Comparison of ENCODE assay signal across 16 cellular contexts in the genomic region with DNA sequence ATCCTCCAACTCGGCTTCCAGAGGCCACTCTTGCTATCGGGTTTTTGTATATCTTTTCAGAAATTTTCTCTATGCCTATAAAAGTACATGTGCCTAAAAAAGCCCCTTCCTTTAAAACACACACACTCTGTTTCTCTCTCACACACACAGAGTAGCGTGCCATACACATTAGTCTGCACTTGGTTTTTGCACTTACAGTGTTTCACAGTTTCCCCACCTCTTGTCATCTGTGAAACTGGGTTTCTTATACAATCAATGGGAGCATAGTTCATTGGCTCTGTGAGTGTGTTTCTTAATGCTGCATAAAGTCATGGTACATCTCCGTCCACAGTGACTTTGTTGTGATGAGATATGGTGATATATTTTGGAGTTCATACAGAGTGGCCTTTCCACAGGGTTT. TPM values are rescaled to one million over a fixed set of nuclear protein-coding genes. Genes with fewer than 3 reads are reported as not detected.
DNase-seq lines count a peak whose midpoint lies in the region; ATAC-seq, FAIRE-seq and TF ChIP-seq lines count a peak whose summit lies in the region.
"Had no signal": no experiment of that assay in that cellular context is flagged by ENCODE, and none has a peak within 500 bp of the region (broad histone marks: within the 10 kb centered on the region; RNA-seq: fewer than 3 reads in every experiment).

No MANE protein-coding gene starts in this region.

- H3K36me3 Mint-ChIP-seq in brain (no peaks in the 10 kb centered on the region), natural killer cell (no peaks in the 10 kb centered on the region)

- TF ChIP-seq CTCF in BE2C (IDR thresholded peaks at IDR 0.05; ENCODE audit: low read depth, low read length) (no peak), D721Med (IDR thresholded peaks at IDR 0.05; ENCODE audit: insufficient read depth, missing control alignments) (no peak), brain (conservative IDR thresholded peaks at IDR 0.05) (no peak), natural killer cell (IDR thresholded peaks at IDR 0.05) (no peak), breast epithelium (IDR thresholded peaks at IDR 0.05) (no peak)

- no peak for DNase-seq in BE2C
- DNase-seq in D721Med (ENCODE audit: insufficient read length, low spot score), result no peak
- DNase-seq in natural killer cell, result no peak
- no peak for DNase-seq in nucleus accumbens (lab: John Stamatoyannopoulos, UW)
- no peak for DNase-seq in breast epithelium (ENCODE audit: low spot score in 2 of 2)
- DNase-seq in OCI-M1 (lab: John Stamatoyannopoulos, UW), result no peak
- DNase-seq: activated gamma-delta T cell; DND-41; effector CD8-positive, alpha-beta T cell; KG1; occipital lobe; stimulated activated CD8-positive, alpha-beta memory T cell treated with anti-CD3 and anti-CD28 coated beads, Interleukin-4, amount 100 ng/mL, for 48 hours had no signal

- H3K27ac Mint-ChIP-seq in brain, result peak overlapping the region in 4 of 5 experiments; percentile 64 to 87 (median 66)
- no peak overlapping the region for H3K27ac Mint-ChIP-seq in natural killer cell

- peaks cover 11% of the 10 kb centered on the region for H3K4me1 ChIP-seq in BE2C
- H3K4me1 ChIP-seq in breast epithelium, result no peaks in the 10 kb centered on the region

- peaks cover 62% of the 10 kb centered on the region for H3K4me1 Mint-ChIP-seq in brain
- H3K4me1 Mint-ChIP-seq in natural killer cell, result peaks cover 0 to 5% of the 10 kb centered on the region in 2 donors

- peak overlapping the region; percentile 63 for H3K4me3 ChIP-seq in BE2C (ENCODE audit: low read depth, low read length)
- no peak overlapping the region for H3K4me3 ChIP-seq in breast epithelium
- H3K4me3 ChIP-seq: body of pancreas had no signal

- peaks cover 36% of the 10 kb centered on the region for H3K27me3 Mint-ChIP-seq in brain
- H3K27me3 Mint-ChIP-seq in natural killer cell (ENCODE audit: low read depth in 2 of 2), result peaks cover 39 to 53% of the 10 kb centered on the region in 2 donors

- intact Hi-C loops in natural killer cell (cut with micrococcal nuclease), result no loop called here
- intact Hi-C loops in breast epithelium (cut with DNase I; ENCODE audit: low total_unique reads), result no loop called here

- peaks cover 2% of the 10 kb centered on the region; the same call in 1 of the 2 replicates for H3K36me3 ChIP-seq in BE2C
- H3K36me3 ChIP-seq in breast epithelium, result no peaks in the 10 kb centered on the region
- H3K36me3 ChIP-seq: BLaER1 had no signal

- no peak for TF ChIP-seq POLR2A in breast epithelium (IDR thresholded peaks at IDR 0.05)

- H3K27me3 ChIP-seq in BE2C, result no peaks in the 10 kb centered on the region
- H3K27me3 ChIP-seq in breast epithelium, result peaks cover 0 to 42% of the 10 kb centered on the region in 2 donors
- H3K27me3 ChIP-seq: body of pancreas had no signal

- H3K9me3 Mint-ChIP-seq in brain (peaks cover 0 to 2% (median 0%) of the 10 kb centered on the region in 5 experiments), natural killer cell (no peaks in the 10 kb centered on the region)

- H3K9me3 ChIP-seq in BE2C, result no peaks in the 10 kb centered on the region
- H3K9me3 ChIP-seq in breast epithelium, result no peaks in the 10 kb centered on the region
- H3K9me3 ChIP-seq: BLaER1, body of pancreas had no signal

- ATAC-seq in natural killer cell (no peak), HG02642 (IDR thresholded peaks at IDR 0.05; ENCODE audit: poor library complexity, unreplicated experiment) (no peak)

- peak overlapping the region; percentile 76 to 90 (median 78) for H3K4me3 Mint-ChIP-seq in brain
- peak overlapping the region; percentile 55 for H3K4me3 Mint-ChIP-seq in natural killer cell

- H3K27ac ChIP-seq in breast epithelium, result no peak overlapping the region
- H3K27ac ChIP-seq: BLaER1, body of pancreas had no signal

- FAIRE-seq in D721Med (lab: Jason Lieb, UNC), result peak; percentile 6

RNA-seq across cellular contexts. Expression of a gene that starts 0.7 kb away (rescaled TPM):
- polyA plus RNA-seq in BE2C (2012; ENCODE audit: insufficient read depth, insufficient read length, low read depth), result 16.1 TPM
- polyA plus RNA-seq in brain (ENCODE audit: insufficient read depth, low read depth, low replicate concordance), result 218 TPM
- not detected for total RNA-seq in natural killer cell
- not detected for total RNA-seq in breast epithelium

RNA-seq across cellular contexts. Expression of a gene that starts 32.4 kb away (rescaled TPM):
- polyA plus RNA-seq in BE2C (2012; ENCODE audit: insufficient read depth, insufficient read length, low read depth), result 28.7 TPM
- polyA plus RNA-seq in brain (ENCODE audit: insufficient read depth, low read depth, low replicate concordance), result 19.7 TPM
- total RNA-seq in natural killer cell, result 1 to 10 TPM; 2.5 to 5.3 (median 3.5) TPM
- total RNA-seq in breast epithelium, result 10 to 100 TPM; 10.2 to 18.4 (median 11.0) TPM

Comparison
In these comparisons a context has a peak if more than half of its experiments do, and no peak if none do; other contexts are left out.
1. H3K27ac Mint-ChIP-seq: peak in brain (4 of 5); none in natural killer cell (0 of 2).